Comparison of ENCODE assay signal across 11 cellular contexts in genomic region chr4:81084029-81084428, GRCh38. TPM values are rescaled to one million over a fixed set of nuclear protein-coding genes. Genes with fewer than 3 reads are reported as not detected.
DNase-seq lines count a peak whose midpoint lies in the region; ATAC-seq and TF ChIP-seq lines count a peak whose summit lies in the region.
"Had no signal": no experiment of that assay in that cellular context is flagged by ENCODE, and none has a peak within 500 bp of the region (broad histone marks: within the 10 kb centered on the region; RNA-seq: fewer than 3 reads in every experiment).

No MANE protein-coding gene starts in this region.

- TF ChIP-seq EP300 in esophagus muscularis mucosa (IDR thresholded peaks at IDR 0.05) = no peak

- POLR2A ChIA-PET in HEK293T (lab: Yijun Ruan, JAX) = no interaction called here

- ATAC-seq in GM19452 (IDR thresholded peaks at IDR 0.05; ENCODE audit: unreplicated experiment) = no peak

- peak; percentile 27 for DNase-seq in NCI-H1092 treated with DMSO at 0.1 percent for 48 hours (lab: John Stamatoyannopoulos, UW)
- no peak for DNase-seq in NCI-H1092 (lab: John Stamatoyannopoulos, UW)
- DNase-seq in NCI-H2029 (lab: John Stamatoyannopoulos, UW) = peak; percentile 43
- DNase-seq in choroid plexus epithelial cell (ENCODE audit: low read depth) = peak; percentile 64
- peak; percentile 22 for DNase-seq in skeletal muscle cell (ENCODE audit: low read depth)
- no peak for DNase-seq in HEK293T (ENCODE audit: extremely low spot score)
- DNase-seq in esophagus muscularis mucosa (ENCODE audit: extremely low spot score) = no peak
- DNase-seq: activated naive CD4-positive, alpha-beta T cell treated with anti-CD3 and anti-CD28 coated beads for 36 hours had no signal

- H3K36me3 ChIP-seq in esophagus muscularis mucosa = no peaks in the 10 kb centered on the region

- no peaks in the 10 kb centered on the region for H3K9me3 ChIP-seq in esophagus muscularis mucosa

- peaks cover 0 to 9% (median 3%) of the 10 kb centered on the region in 4 donors for H3K4me1 ChIP-seq in esophagus muscularis mucosa

- no peaks in the 10 kb centered on the region for H3K27me3 ChIP-seq in esophagus muscularis mucosa

- intact Hi-C loops in esophagus muscularis mucosa (cut with DNase I) = no loop called here

- CTCF ChIA-PET in HEK293T (lab: Yijun Ruan, JAX) = interaction anchor here (0.8 kb wide), 1 partner anchor 14 kb away, joined by 3 read pairs; no protein-coding TSS in a partner anchor

- TF ChIP-seq POLR2A in esophagus muscularis mucosa (IDR thresholded peaks at IDR 0.05; ENCODE audit: low read depth) = no peak

- H3K4me3 ChIP-seq in choroid plexus epithelial cell (ENCODE audit: low read depth, low read length) (no peak overlapping the region), skeletal muscle cell (ENCODE audit: low read depth, low read length) (no peak overlapping the region), esophagus muscularis mucosa (no peak overlapping the region)
- H3K4me3 ChIP-seq: skin epidermis had no signal

- TF ChIP-seq CTCF in choroid plexus epithelial cell (conservative IDR thresholded peaks at IDR 0.05; ENCODE audit: low read depth, low read length) (peak; percentile 56), esophagus muscularis mucosa (IDR thresholded peaks at IDR 0.05) (peak in 1 of 3 experiments; percentile 31)

- H3K27ac ChIP-seq in esophagus muscularis mucosa (replicated peaks in 1 of 4) = no peak overlapping the region
- H3K27ac ChIP-seq: skin epidermis had no signal

TF ChIP-seq in HEK293T, 16 proteins besides CTCF, POLR2A, EP300 and RAD21:
- TF ChIP-seq FOXA1 (IDR thresholded peaks at IDR 0.05) (no peak), NFRKB (IDR thresholded peaks at IDR 0.05) (no peak), HDGF (IDR thresholded peaks at IDR 0.05; ENCODE audit: borderline replicate concordance) (no peak), SUZ12 (IDR thresholded peaks at IDR 0.05) (no peak), ZNF384 (IDR thresholded peaks at IDR 0.05) (no peak), SP1 (IDR thresholded peaks at IDR 0.05) (no peak), FOXM1 (IDR thresholded peaks at IDR 0.05; ENCODE audit: borderline replicate concordance) (no peak), ELF4 (IDR thresholded peaks at IDR 0.05) (no peak), ARNT (IDR thresholded peaks at IDR 0.05) (no peak), CTBP1 (IDR thresholded peaks at IDR 0.05; ENCODE audit: borderline replicate concordance) (no peak), L3MBTL2 (conservative IDR thresholded peaks at IDR 0.05) (no peak), TARDBP (IDR thresholded peaks at IDR 0.05) (no peak), LEF1 (IDR thresholded peaks at IDR 0.05; ENCODE audit: borderline replicate concordance) (no peak)
TF ChIP-seq in HEK293T: peak in this region for 0.

RNA-seq across cellular contexts. Expression of gene BMP3, which starts 53.5 kb away (rescaled TPM):
- total RNA-seq in esophagus muscularis mucosa = 10 to 100 TPM; 15.7 to 23.8 (median 18.0) TPM
- total RNA-seq: activated naive CD4-positive, alpha-beta T cell treated with anti-CD3 and anti-CD28 coated beads for 36 hours; dermis microvascular lymphatic vessel endothelial cell had no signal

Comparison
In these comparisons a context has a peak if more than half of its experiments do, and no peak if none do; other contexts are left out.
1. DNase-seq: peak in NCI-H1092 treated with DMSO at 0.1 percent for 48 hours (single experiment), NCI-H2029 (single experiment), choroid plexus epithelial cell (single experiment) and skeletal muscle cell (single experiment); none in NCI-H1092 (single experiment), HEK293T (single experiment) and esophagus muscularis mucosa (single experiment).